ENCODE assay signal across 17 cellular contexts in the genomic region with DNA sequence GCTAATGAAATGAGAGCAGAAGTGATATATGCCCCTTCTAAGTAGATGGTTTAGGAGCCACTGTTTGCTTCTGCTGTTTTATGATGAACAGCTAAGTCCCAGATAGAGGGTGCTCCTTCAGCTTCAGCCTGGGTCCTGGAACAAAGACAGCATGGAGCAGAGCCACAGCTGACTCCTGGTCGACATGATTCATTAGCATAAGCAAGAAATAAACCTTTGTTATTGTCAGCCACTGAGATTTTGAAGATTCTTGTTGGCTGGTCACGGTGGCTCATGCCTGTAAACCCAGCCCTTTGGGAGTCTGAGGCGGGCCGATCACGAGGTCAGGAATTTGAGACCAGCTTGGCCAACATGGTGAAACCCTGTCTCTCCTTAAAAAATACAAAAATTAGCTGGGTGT. TPM values are rescaled to one million over a fixed set of nuclear protein-coding genes. Genes with fewer than 3 reads are reported as not detected.
A peak's percentile ranks its signal among the peaks of the same experiment; 100 is the strongest.
DNase-seq lines count a peak whose midpoint lies in the region; ATAC-seq and TF ChIP-seq lines count a peak whose summit lies in the region.
"Had no signal": no experiment of that assay in that cellular context is flagged by ENCODE, and none has a peak within 500 bp of the region (broad histone marks: within the 10 kb centered on the region; RNA-seq: fewer than 3 reads in every experiment).

No MANE protein-coding gene starts in this region.

- no peak for DNase-seq in left ventricle myocardium superior
- no peak for DNase-seq in Right ventricle myocardium inferior (ENCODE audit: missing footprints)
- DNase-seq in dorsolateral prefrontal cortex, result peak; percentile 33 to 83 (median 60)
- DNase-seq in middle frontal gyrus (ENCODE audit: extremely low spot score, low spot score), result peak; percentile 17
- DNase-seq in substantia nigra (lab: John Stamatoyannopoulos, UW), result peak in 41 of 49 donors; percentile 11 to 78 (median 56)
- no peak for DNase-seq in GM13977 (ENCODE audit: low spot score)
- no peak for DNase-seq in activated T-helper 1 cell treated with anti-CD3 and anti-CD28 coated beads, Interleukin-12 subunit alpha, Interleukin-12 subunit beta, Interleukin-2, Interleukin-4 antibody, amounts not matched to agents 30 ng/mL and 10 ng/mL and 1 ng/mL, durations not matched to agents 14 hours and 24 hours and 36 hours (ENCODE audit: low spot score)
- DNase-seq: 8988T; activated CD4-positive, alpha-beta T cell treated with anti-CD3 and anti-CD28 coated beads, Interleukin-2, amount 10 ng/mL, durations not matched to agents 7 days and 5 days; activated T-cell treated with anti-CD3 and anti-CD28 coated beads, Interleukin-2, amount 50 U/mL, for 72 hours; islet precursor cell; KG1; NCI-H748 treated with DMSO at 0.1 percent for 48 hours had no signal

- TF ChIP-seq CTCF in dorsolateral prefrontal cortex (IDR thresholded peaks at IDR 0.05 in 54 of 56, conservative IDR thresholded peaks at IDR 0.05 in 2 of 56; ENCODE audit: low read depth in 1 of 56, partially characterized antibody in 56 of 56) (peak in 36 of 56 donors; percentile 9 to 61 (median 30)), GM13977 (IDR thresholded peaks at IDR 0.05; ENCODE audit: extremely low read depth, insufficient read depth, missing control alignments) (no peak)

- H3K4me3 Mint-ChIP-seq in activated T-helper 1 cell treated with anti-CD3 and anti-CD28 coated beads, Interleukin-12 subunit alpha, Interleukin-12 subunit beta, Interleukin-2, Interleukin-4 antibody, amounts not matched to agents 30 ng/mL and 10 ng/mL and 1 ng/mL, durations not matched to agents 14 hours and 24 hours and 36 hours, result no peak overlapping the region
- H3K4me3 Mint-ChIP-seq: activated CD4-positive, alpha-beta T cell treated with anti-CD3 and anti-CD28 coated beads, Interleukin-2, amount 10 ng/mL, durations not matched to agents 7 days and 5 days; activated T-cell treated with anti-CD3 and anti-CD28 coated beads, Interleukin-2, amount 50 U/mL, for 72 hours had no signal

- H3K9me3 Mint-ChIP-seq in activated T-helper 1 cell treated with anti-CD3 and anti-CD28 coated beads, Interleukin-12 subunit alpha, Interleukin-12 subunit beta, Interleukin-2, Interleukin-4 antibody, amounts not matched to agents 30 ng/mL and 10 ng/mL and 1 ng/mL, durations not matched to agents 14 hours and 24 hours and 36 hours, result no peaks in the 10 kb centered on the region
- H3K9me3 Mint-ChIP-seq: activated CD4-positive, alpha-beta T cell treated with anti-CD3 and anti-CD28 coated beads, Interleukin-2, amount 10 ng/mL, durations not matched to agents 7 days and 5 days; activated T-cell treated with anti-CD3 and anti-CD28 coated beads, Interleukin-2, amount 50 U/mL, for 72 hours had no signal

- H3K36me3 Mint-ChIP-seq in activated T-helper 1 cell treated with anti-CD3 and anti-CD28 coated beads, Interleukin-12 subunit alpha, Interleukin-12 subunit beta, Interleukin-2, Interleukin-4 antibody, amounts not matched to agents 30 ng/mL and 10 ng/mL and 1 ng/mL, durations not matched to agents 14 hours and 24 hours and 36 hours (ENCODE audit: low read depth), result peaks cover 1% of the 10 kb centered on the region

- H3K27me3 Mint-ChIP-seq in activated T-helper 1 cell treated with anti-CD3 and anti-CD28 coated beads, Interleukin-12 subunit alpha, Interleukin-12 subunit beta, Interleukin-2, Interleukin-4 antibody, amounts not matched to agents 30 ng/mL and 10 ng/mL and 1 ng/mL, durations not matched to agents 14 hours and 24 hours and 36 hours (ENCODE audit: insufficient read depth), result peaks cover 11% of the 10 kb centered on the region
- H3K27me3 Mint-ChIP-seq: activated CD4-positive, alpha-beta T cell treated with anti-CD3 and anti-CD28 coated beads, Interleukin-2, amount 10 ng/mL, durations not matched to agents 7 days and 5 days had no signal

- H3K4me3 ChIP-seq in dorsolateral prefrontal cortex, result peak overlapping the region in 20 of 59 donors; percentile 0 to 48 (median 11)
- H3K4me3 ChIP-seq: skin epidermis, suprapubic skin had no signal

- ATAC-seq in left ventricle myocardium superior, result peak; percentile 12
- ATAC-seq in Right ventricle myocardium inferior, result no peak
- no peak for ATAC-seq in GM21825 (IDR thresholded peaks at IDR 0.05; ENCODE audit: unreplicated experiment)
- ATAC-seq: activated T-cell treated with anti-CD3 and anti-CD28 coated beads, Interleukin-2, amount 50 U/mL, for 72 hours had no signal

- no peaks in the 10 kb centered on the region for H3K27me3 ChIP-seq in dorsolateral prefrontal cortex
- H3K27me3 ChIP-seq: suprapubic skin had no signal

- intact Hi-C loops in left ventricle myocardium superior (cut with micrococcal nuclease), result no loop called here
- intact Hi-C loops in Right ventricle myocardium inferior (cut with DNase I), result no loop called here
- intact Hi-C loops in dorsolateral prefrontal cortex (cut with DNase I), result loop anchor here in 1 of 2 donors (5.0 kb wide), 1 partner anchor 37 kb away; no protein-coding TSS in a partner anchor
- intact Hi-C loops in activated T-helper 1 cell treated with anti-CD3 and anti-CD28 coated beads, Interleukin-12 subunit alpha, Interleukin-12 subunit beta, Interleukin-2, Interleukin-4 antibody, amounts not matched to agents 30 ng/mL and 10 ng/mL and 1 ng/mL, durations not matched to agents 14 hours and 24 hours and 36 hours (cut with micrococcal nuclease), result no loop called here

- H3K27ac Mint-ChIP-seq in activated T-helper 1 cell treated with anti-CD3 and anti-CD28 coated beads, Interleukin-12 subunit alpha, Interleukin-12 subunit beta, Interleukin-2, Interleukin-4 antibody, amounts not matched to agents 30 ng/mL and 10 ng/mL and 1 ng/mL, durations not matched to agents 14 hours and 24 hours and 36 hours, result no peak overlapping the region
- H3K27ac Mint-ChIP-seq: activated CD4-positive, alpha-beta T cell treated with anti-CD3 and anti-CD28 coated beads, Interleukin-2, amount 10 ng/mL, durations not matched to agents 7 days and 5 days; activated T-cell treated with anti-CD3 and anti-CD28 coated beads, Interleukin-2, amount 50 U/mL, for 72 hours had no signal

- in situ Hi-C loops in GM13977 (cut with MboI; ENCODE audit: low pct_unique_long_range_greater_than_20kb, low sequenced_read_pairs, unreplicated experiment), result no loop called here

- H3K27ac ChIP-seq in dorsolateral prefrontal cortex (peak overlapping the region in 46 of 59 donors; percentile 7 to 86 (median 68)), substantia nigra (ENCODE audit: low read depth, low read length, poor library complexity, severe bottlenecking) (peak overlapping the region; percentile 58)
- H3K27ac ChIP-seq: RWPE1, suprapubic skin had no signal

- H3K4me1 Mint-ChIP-seq in activated T-helper 1 cell treated with anti-CD3 and anti-CD28 coated beads, Interleukin-12 subunit alpha, Interleukin-12 subunit beta, Interleukin-2, Interleukin-4 antibody, amounts not matched to agents 30 ng/mL and 10 ng/mL and 1 ng/mL, durations not matched to agents 14 hours and 24 hours and 36 hours (ENCODE audit: low read depth), result peaks cover 40% of the 10 kb centered on the region

RNA-seq across cellular contexts. Expression of gene ARMC2, which starts 47.7 kb away (rescaled TPM):
- total RNA-seq in left ventricle myocardium superior, result 11.5 TPM
- total RNA-seq in Right ventricle myocardium inferior, result 9.5 TPM
- 10 to 100 TPM; 21.4 to 65.7 (median 42.0) TPM for total RNA-seq in dorsolateral prefrontal cortex
- total RNA-seq in activated T-helper 1 cell treated with anti-CD3 and anti-CD28 coated beads, Interleukin-12 subunit alpha, Interleukin-12 subunit beta, Interleukin-2, Interleukin-4 antibody, amounts not matched to agents 30 ng/mL and 10 ng/mL and 1 ng/mL, durations not matched to agents 14 hours and 24 hours and 36 hours, result 3.9 and 4.6 TPM in 2 replicates

Comparison
In these comparisons a context has a peak if more than half of its experiments do, and no peak if none do; other contexts are left out.
1. DNase-seq: peak in dorsolateral prefrontal cortex (10 of 10), middle frontal gyrus (single experiment) and substantia nigra (41 of 49); none in left ventricle myocardium superior (single experiment), Right ventricle myocardium inferior (single experiment), GM13977 (single experiment) and activated T-helper 1 cell treated with anti-CD3 and anti-CD28 coated beads, Interleukin-12 subunit alpha, Interleukin-12 subunit beta, Interleukin-2, Interleukin-4 antibody, amounts not matched to agents 30 ng/mL and 10 ng/mL and 1 ng/mL, durations not matched to agents 14 hours and 24 hours and 36 hours (single experiment).